Comparison of ENCODE assay signal across 26 cellular contexts in genomic region chr12:13223941-13224340, GRCh38. TPM values are rescaled to one million over a fixed set of nuclear protein-coding genes. Genes with fewer than 3 reads are reported as not detected.
DNase-seq lines count a peak whose midpoint lies in the region; ATAC-seq, FAIRE-seq and TF ChIP-seq lines count a peak whose summit lies in the region.
"Had no signal": no experiment of that assay in that cellular context is flagged by ENCODE, and none has a peak within 500 bp of the region (broad histone marks: within the 10 kb centered on the region; RNA-seq: fewer than 3 reads in every experiment).

No MANE protein-coding gene starts in this region.

- H3K27ac Mint-ChIP-seq in activated CD8-positive, alpha-beta T cell treated with anti-CD3 and anti-CD28 coated beads for 36 hours: no peak overlapping the region
- H3K27ac Mint-ChIP-seq: activated naive CD8-positive, alpha-beta T cell treated with anti-CD3 and anti-CD28 coated beads for 36 hours; endodermal cell had no signal

- no peak overlapping the region for H3K4me3 ChIP-seq in AG04450 (ENCODE audit: low read depth, low read length)
- no peak overlapping the region for H3K4me3 ChIP-seq in cardiac fibroblast (replicated peaks in 1 of 2; ENCODE audit: low read depth in 2 of 2, low read length in 2 of 2)
- no peak overlapping the region for H3K4me3 ChIP-seq in mesenchymal stem cell (ENCODE audit: insufficient read depth in 1 of 2, low read depth in 1 of 2, low read length in 2 of 2)
- H3K4me3 ChIP-seq in lower lobe of right lung: no peak overlapping the region
- H3K4me3 ChIP-seq: body of pancreas, HAP-1, hepatocyte, right atrium auricular region had no signal

- H3K23ac ChIP-seq in mesenchymal stem cell (ENCODE audit: low read length in 2 of 2): no peak overlapping the region

- H3K9ac ChIP-seq in mesenchymal stem cell (ENCODE audit: low read length): peak overlapping the region; percentile 68

- no peaks in the 10 kb centered on the region for H3K27me3 ChIP-seq in AG04450 (ENCODE audit: control insufficient read depth, insufficient read depth, low read length)
- no peaks in the 10 kb centered on the region for H3K27me3 ChIP-seq in mesenchymal stem cell (ENCODE audit: control insufficient read depth in 1 of 2, insufficient read depth in 1 of 2, low read length in 2 of 2)
- H3K27me3 ChIP-seq in lower lobe of right lung (ENCODE audit: low read depth): no peaks in the 10 kb centered on the region
- H3K27me3 ChIP-seq: body of pancreas, hepatocyte, right atrium auricular region had no signal

- no peaks in the 10 kb centered on the region for H3K36me3 Mint-ChIP-seq in activated CD8-positive, alpha-beta T cell treated with anti-CD3 and anti-CD28 coated beads for 36 hours (ENCODE audit: low read depth)
- H3K36me3 Mint-ChIP-seq: activated naive CD8-positive, alpha-beta T cell treated with anti-CD3 and anti-CD28 coated beads for 36 hours had no signal

- H3K4me1 ChIP-seq in mesenchymal stem cell (ENCODE audit: control insufficient read depth, insufficient read depth, low read depth, low read length): peaks cover 3% of the 10 kb centered on the region
- H3K4me1 ChIP-seq in lower lobe of right lung: peaks cover 16% of the 10 kb centered on the region
- H3K4me1 ChIP-seq: HAP-1, right atrium auricular region had no signal

- H2AK5ac ChIP-seq in mesenchymal stem cell (ENCODE audit: low read length, severe bottlenecking): no peak overlapping the region

- peaks cover 4% of the 10 kb centered on the region; the same call in 1 of the 2 replicates for H3K9me3 ChIP-seq in AG04450 (ENCODE audit: control insufficient read depth, insufficient read depth, low read length)
- no peaks in the 10 kb centered on the region for H3K9me3 ChIP-seq in mesenchymal stem cell (ENCODE audit: control insufficient read depth, low read length)
- H3K9me3 ChIP-seq in lower lobe of right lung: no peaks in the 10 kb centered on the region
- H3K9me3 ChIP-seq: body of pancreas, HAP-1, right atrium auricular region had no signal

- no peak overlapping the region for H3K14ac ChIP-seq in mesenchymal stem cell (ENCODE audit: low read length in 2 of 2)

- no peak overlapping the region for H3K4ac ChIP-seq in mesenchymal stem cell (ENCODE audit: low read depth in 1 of 2, low read length in 2 of 2)

- H3K4me2 ChIP-seq in mesenchymal stem cell (ENCODE audit: low read length, poor library complexity, severe bottlenecking): no peak overlapping the region
- H3K4me2 ChIP-seq: hepatocyte had no signal

- H3K36me3 ChIP-seq in mesenchymal stem cell (ENCODE audit: control insufficient read depth in 1 of 2, insufficient read depth in 2 of 2, low read depth in 1 of 2, low read length in 2 of 2) (peaks cover 0 to 8% of the 10 kb centered on the region in 2 experiments), lower lobe of right lung (no peaks in the 10 kb centered on the region)
- H3K36me3 ChIP-seq: HAP-1, right atrium auricular region had no signal

- no peak overlapping the region for H4K8ac ChIP-seq in mesenchymal stem cell (ENCODE audit: low read length)

- H2BK120ac ChIP-seq in mesenchymal stem cell (ENCODE audit: low read depth, low read length): no peak overlapping the region

- H3K4me1 Mint-ChIP-seq in activated CD8-positive, alpha-beta T cell treated with anti-CD3 and anti-CD28 coated beads for 36 hours (ENCODE audit: low read depth): no peaks in the 10 kb centered on the region
- H3K4me1 Mint-ChIP-seq: activated naive CD8-positive, alpha-beta T cell treated with anti-CD3 and anti-CD28 coated beads for 36 hours; endodermal cell had no signal

- no peaks in the 10 kb centered on the region for H3K9me3 Mint-ChIP-seq in activated CD8-positive, alpha-beta T cell treated with anti-CD3 and anti-CD28 coated beads for 36 hours
- H3K9me3 Mint-ChIP-seq: activated naive CD8-positive, alpha-beta T cell treated with anti-CD3 and anti-CD28 coated beads for 36 hours had no signal

- no peak overlapping the region for H2BK15ac ChIP-seq in mesenchymal stem cell (ENCODE audit: low read depth, poor library complexity, severe bottlenecking)

- H3K79me1 ChIP-seq in mesenchymal stem cell (replicated peaks; ENCODE audit: low read length, poor library complexity, severe bottlenecking): no peaks in the 10 kb centered on the region

- no peak overlapping the region for H2BK5ac ChIP-seq in mesenchymal stem cell (ENCODE audit: low read depth, low read length, poor library complexity, severe bottlenecking)

- DNase-seq in AG04450 (ENCODE audit: low read depth, low spot score) (no peak), HCEC 1CT (peak; percentile 50), cardiac fibroblast (ENCODE audit: low read depth in 2 of 2) (peak; percentile 37 to 60), mesenchymal stem cell (no peak), GM19239 (ENCODE audit: insufficient read length, low spot score) (no peak), lower lobe of right lung (no peak)
- no peak for DNase-seq in activated naive CD4-positive, alpha-beta T cell (lab: John Stamatoyannopoulos, UW)
- DNase-seq in activated CD8-positive, alpha-beta T cell treated with anti-CD3 and anti-CD28 coated beads for 36 hours: no peak
- DNase-seq: ACHN; activated CD4-positive, alpha-beta T cell treated with anti-CD3 and anti-CD28 coated beads for 1 hour; activated CD8-positive, alpha-beta memory T cell treated with anti-CD3 and anti-CD28 coated beads for 24 hours; activated naive CD8-positive, alpha-beta T cell treated with anti-CD3 and anti-CD28 coated beads for 36 hours; body of pancreas; DMS 273 treated with DMSO at 0.1 percent for 48 hours; Kasumi-1; NCI-H1105; NCI-H2029 treated with DMSO at 0.1 percent for 48 hours; NCI-H510A; occipital lobe; RPMI8226; stimulated activated CD4-positive, alpha-beta T cell treated with anti-CD3 and anti-CD28 coated beads, Interleukin-15, amount 100 ng/mL, for 24 hours had no signal

- H4K91ac ChIP-seq in mesenchymal stem cell (ENCODE audit: low read length): no peak overlapping the region

- H2BK12ac ChIP-seq in mesenchymal stem cell (ENCODE audit: low read length in 2 of 2): no peak overlapping the region

- no peak overlapping the region for H3K18ac ChIP-seq in mesenchymal stem cell (ENCODE audit: low read depth in 1 of 2, low read length in 2 of 2)

- intact Hi-C loops in lower lobe of right lung (cut with DNase I): no loop called here
- intact Hi-C loops in activated CD8-positive, alpha-beta T cell treated with anti-CD3 and anti-CD28 coated beads for 36 hours (cut with micrococcal nuclease): no loop called here

- CTCF ChIA-PET in AG04450 (lab: Charles Lee): interaction anchor here (0.8 to 4.4 kb wide), 6 partner anchors 11 to 308 kb away, joined by 3 to 40 read pairs (median 8); no protein-coding TSS in a partner anchor
- CTCF ChIA-PET in activated CD8-positive, alpha-beta T cell treated with anti-CD3 and anti-CD28 coated beads for 36 hours (lab: Charles Lee): interaction anchor here (1.0 to 8.3 kb wide), 4 partner anchors 9 to 32 kb away, joined by 3 to 58 read pairs (median 5); no protein-coding TSS in a partner anchor

- H3K27ac ChIP-seq in AG04450 (ENCODE audit: low read depth, low read length) (peak overlapping the region; percentile 83), mesenchymal stem cell (ENCODE audit: low read length, poor library complexity, severe bottlenecking) (no peak overlapping the region), lower lobe of right lung (no peak overlapping the region)
- H3K27ac ChIP-seq: body of pancreas, hepatocyte, right atrium auricular region had no signal

- TF ChIP-seq CTCF in AG04450 (IDR thresholded peaks at IDR 0.05; ENCODE audit: low read depth, low read length): no peak
- TF ChIP-seq CTCF in cardiac fibroblast (IDR thresholded peaks at IDR 0.05; ENCODE audit: low read depth, low read length): no peak
- no peak for TF ChIP-seq CTCF in lower lobe of right lung (IDR thresholded peaks at IDR 0.05)
- no peak for TF ChIP-seq CTCF in activated CD8-positive, alpha-beta T cell treated with anti-CD3 and anti-CD28 coated beads for 36 hours (IDR thresholded peaks at IDR 0.05)

- no peak overlapping the region for H3K4me3 Mint-ChIP-seq in activated CD8-positive, alpha-beta T cell treated with anti-CD3 and anti-CD28 coated beads for 36 hours
- H3K4me3 Mint-ChIP-seq: activated naive CD8-positive, alpha-beta T cell treated with anti-CD3 and anti-CD28 coated beads for 36 hours; endodermal cell had no signal

- POLR2A ChIA-PET in AG04450 (lab: Yijun Ruan, JAX): interaction anchor here (1.0 to 1.5 kb wide), 6 partner anchors 18 to 415 kb away, joined by 3 to 4 read pairs (median 3); partner anchors contain the start of gene EMP1
- POLR2A ChIA-PET in activated CD8-positive, alpha-beta T cell treated with anti-CD3 and anti-CD28 coated beads for 36 hours (lab: Charles Lee): no interaction called here

- no peak for FAIRE-seq in GM19239 (lab: Jason Lieb, UNC)
- FAIRE-seq: colon had no signal

- H2AFZ ChIP-seq in mesenchymal stem cell (ENCODE audit: low read depth, low read length): no peak overlapping the region
- H2AFZ ChIP-seq: hepatocyte had no signal

- WGBS in mesenchymal stem cell: 47% methylated on average over 3 of the region's 3 CpGs

- no peak for ATAC-seq in lower lobe of right lung
- ATAC-seq in activated CD8-positive, alpha-beta T cell treated with anti-CD3 and anti-CD28 coated beads for 36 hours: no peak
- ATAC-seq: body of pancreas had no signal

- peaks cover 19% of the 10 kb centered on the region for H3K27me3 Mint-ChIP-seq in activated CD8-positive, alpha-beta T cell treated with anti-CD3 and anti-CD28 coated beads for 36 hours

RNA-seq across cellular contexts. Expression of gene EMP1, which starts 27.4 kb away (rescaled TPM):
- 209 and 257 TPM in 2 replicates for polyA plus RNA-seq in AG04450 (2011; rRNA removed)
- 319 and 351 TPM in 2 replicates for polyA minus RNA-seq in AG04450 (2011; rRNA and poly(A)+ RNA removed)
- 110 TPM for polyA plus RNA-seq in mesenchymal stem cell (2013, experiment 1 of 2)
- 171 TPM for polyA plus RNA-seq in mesenchymal stem cell (2013, experiment 2 of 2)
- 195 TPM for total RNA-seq in lower lobe of right lung
- 1 to 10 TPM; 3.1 to 3.6 TPM for total RNA-seq in activated CD8-positive, alpha-beta T cell treated with anti-CD3 and anti-CD28 coated beads for 36 hours

Comparison
In these comparisons a context has a peak if more than half of its experiments do, and no peak if none do; other contexts are left out.
1. DNase-seq: peak in HCEC 1CT (single experiment) and cardiac fibroblast (2 of 2); none in AG04450 (single experiment), mesenchymal stem cell (single experiment), GM19239 (single experiment), lower lobe of right lung (single experiment), activated naive CD4-positive, alpha-beta T cell (0 of 4) and activated CD8-positive, alpha-beta T cell treated with anti-CD3 and anti-CD28 coated beads for 36 hours (single experiment).
2. RNA of gene EMP1, which starts 27.4 kb away (total RNA-seq): 195 TPM in lower lobe of right lung (single experiment); 3.1 to 3.6 TPM in activated CD8-positive, alpha-beta T cell treated with anti-CD3 and anti-CD28 coated beads for 36 hours; every median in the first group is over 10 times any median in the second.